Comparison of ENCODE assay signal across 11 cellular contexts in genomic region chr17:7557147-7557764, GRCh38. TPM values are rescaled to one million over a fixed set of nuclear protein-coding genes. Genes with fewer than 3 reads are reported as not detected.
DNase-seq lines count a peak whose midpoint lies in the region; FAIRE-seq and TF ChIP-seq lines count a peak whose summit lies in the region.
"Had no signal": no experiment of that assay in that cellular context is flagged by ENCODE, and none has a peak within 500 bp of the region (broad histone marks: within the 10 kb centered on the region; RNA-seq: fewer than 3 reads in every experiment).

No MANE protein-coding gene starts in this region.

- peak overlapping the region; percentile 100 for H3K4me2 ChIP-seq in OCI-LY3 (ENCODE audit: low read length)

- H3K9me3 ChIP-seq in OCI-LY3 (ENCODE audit: insufficient read depth, low read length) (no peaks in the 10 kb centered on the region), mucosa of stomach (ENCODE audit: control insufficient read depth, low read length) (no peaks in the 10 kb centered on the region), thyroid gland (no peaks in the 10 kb centered on the region)

- no peak overlapping the region for H2AFZ ChIP-seq in OCI-LY3 (ENCODE audit: low read depth, low read length)

- H3K4me1 ChIP-seq in OCI-LY3 (ENCODE audit: low read length) (peaks cover 53% of the 10 kb centered on the region), mucosa of stomach (ENCODE audit: control insufficient read depth, insufficient read depth, low read length) (peaks cover 49% of the 10 kb centered on the region), thyroid gland (peaks cover 35 to 40% of the 10 kb centered on the region in 2 donors)

- no peak for TF ChIP-seq POLR2A in thyroid gland (IDR thresholded peaks at IDR 0.05)

- H3K27ac ChIP-seq in OCI-LY3 (ENCODE audit: low read length) (peak overlapping the region; percentile 82), dorsolateral prefrontal cortex (peak overlapping the region in 58 of 59 donors; percentile 68 to 98 (median 94)), thyroid gland (peak overlapping the region; percentile 94 to 98 (median 95))

- no peak for FAIRE-seq in RCC 7860 (lab: Jason Lieb, UNC)

- TF ChIP-seq CTCF in OCI-LY3 (IDR thresholded peaks at IDR 0.05; ENCODE audit: low read depth, low read length) = no peak
- no peak for TF ChIP-seq CTCF in dorsolateral prefrontal cortex (IDR thresholded peaks at IDR 0.05 in 54 of 56, conservative IDR thresholded peaks at IDR 0.05 in 2 of 56; ENCODE audit: low read depth in 1 of 56, partially characterized antibody in 56 of 56)
- peak in 1 of 6 experiments; percentile 10 for TF ChIP-seq CTCF in thyroid gland (IDR thresholded peaks at IDR 0.05)

- H3K36me3 ChIP-seq in OCI-LY3 (replicated peaks; ENCODE audit: low read depth, low read length) (no peaks in the 10 kb centered on the region), mucosa of stomach (ENCODE audit: control insufficient read depth, insufficient read depth, low read length) (no peaks in the 10 kb centered on the region), thyroid gland (no peaks in the 10 kb centered on the region)

- no peaks in the 10 kb centered on the region for H3K27me3 ChIP-seq in OCI-LY3 (ENCODE audit: low read depth, low read length)
- H3K27me3 ChIP-seq in dorsolateral prefrontal cortex = no peaks in the 10 kb centered on the region
- H3K27me3 ChIP-seq in mucosa of stomach (ENCODE audit: control insufficient read depth, insufficient read depth, low read length) = no peaks in the 10 kb centered on the region
- H3K27me3 ChIP-seq in thyroid gland = no peaks in the 10 kb centered on the region

- no peaks in the 10 kb centered on the region for H4K20me1 ChIP-seq in OCI-LY3 (ENCODE audit: insufficient read depth, low read length)

- H3K4me3 ChIP-seq in OCI-LY3 (ENCODE audit: low read length) = no peak overlapping the region
- H3K4me3 ChIP-seq in dorsolateral prefrontal cortex = peak overlapping the region in 20 of 59 donors; percentile 29 to 100 (median 96)
- no peak overlapping the region for H3K4me3 ChIP-seq in mucosa of stomach (ENCODE audit: low read length)
- no peak overlapping the region for H3K4me3 ChIP-seq in thyroid gland (replicated peaks in 1 of 3)

- intact Hi-C loops in dorsolateral prefrontal cortex (cut with DNase I) = no loop called here
- intact Hi-C loops in thyroid gland (cut with DNase I) = no loop called here

- WGBS in thyroid gland, 2 donors = 55 to 72% methylated on average over 12 to 19 of the region's 19 CpGs

- H3K9ac ChIP-seq in OCI-LY3 (ENCODE audit: low read length) (peak overlapping the region; percentile 98; the same call in 1 of the 2 replicates), mucosa of stomach (ENCODE audit: low read length) (peak overlapping the region; percentile 98)

- DNase-seq in dorsolateral prefrontal cortex = no peak
- DNase-seq in thyroid gland = no peak
- no peak for DNase-seq in RCC 7860 (ENCODE audit: low spot score)
- DNase-seq in hippocampal formation (lab: John Stamatoyannopoulos, UW) = no peak
- DNase-seq in DMS114 treated with DMSO at 0.1 percent for 48 hours (lab: John Stamatoyannopoulos, UW; ENCODE audit: unreplicated experiment) = no peak
- DNase-seq in cortex of kidney (lab: John Stamatoyannopoulos, UW) = no peak
- DNase-seq: activated CD4-positive, alpha-beta T cell treated with anti-CD3 and anti-CD28 coated beads for 4 hours; activated naive CD4-positive, alpha-beta T cell; DMS 273 treated with DMSO at 0.1 percent for 48 hours had no signal

- peaks cover 11% of the 10 kb centered on the region for H3K79me2 ChIP-seq in OCI-LY3 (ENCODE audit: low read length)

RNA-seq across cellular contexts. Expression of gene TNFSF13, which starts 1.3 kb away (rescaled TPM):
- total RNA-seq in dorsolateral prefrontal cortex (10 to 100 TPM in 119 of 120 experiments, 1 to 10 TPM in 1; 9.4 to 59.7 (median 21.7) TPM), thyroid gland (10 to 100 TPM; 11.7 to 32.2 (median 24.8) TPM)

RNA-seq across cellular contexts. Expression of gene SENP3, which starts 4.5 kb away (rescaled TPM):
- 10 to 100 TPM; 41.4 to 93.2 (median 61.6) TPM for total RNA-seq in dorsolateral prefrontal cortex
- total RNA-seq in thyroid gland = 10 to 100 TPM; 62.4 to 73.3 (median 66.3) TPM

RNA-seq across cellular contexts. Expression of gene TNFSF12, which starts 8.4 kb away (rescaled TPM):
- total RNA-seq in dorsolateral prefrontal cortex (10 to 100 TPM; 25.3 to 97.2 (median 50.2) TPM), thyroid gland (10 to 100 TPM; 17.9 to 39.9 (median 30.8) TPM)

RNA-seq across cellular contexts. Expression of gene CD68, which starts 22.2 kb away (rescaled TPM):
- total RNA-seq in dorsolateral prefrontal cortex (10 to 100 TPM in 94 of 120 experiments, 1 to 10 TPM in 26; 2.6 to 53.1 (median 15.0) TPM), thyroid gland (10 to 100 TPM; 13.6 to 52.0 (median 21.5) TPM)

RNA-seq across cellular contexts. Expression of gene MPDU1, which starts 26.4 kb away (rescaled TPM):
- total RNA-seq in dorsolateral prefrontal cortex (10 to 100 TPM; 25.1 to 53.7 (median 34.4) TPM), thyroid gland (100 to 1,000 TPM in 3 of 4 donors, 10 to 100 TPM in 1; 88.8 to 250 (median 164) TPM)
